In genomic region chr11:33835143-33835878, GRCh38 we compare ENCODE assay signal across 8 cellular contexts. TPM values are rescaled to one million over a fixed set of nuclear protein-coding genes. Genes with fewer than 3 reads are reported as not detected.
DNase-seq lines count a peak whose midpoint lies in the region; ATAC-seq and TF ChIP-seq lines count a peak whose summit lies in the region.

No MANE protein-coding gene starts in this region.

- no peaks in the 10 kb centered on the region for H3K36me3 Mint-ChIP-seq in mesothelial cell of epicardium

- TF ChIP-seq CTCF in mesothelial cell of epicardium (IDR thresholded peaks at IDR 0.05; ENCODE audit: unreplicated experiment) = peak; percentile 40

- peaks cover 4% of the 10 kb centered on the region for H3K4me1 Mint-ChIP-seq in mesothelial cell of epicardium
- H3K4me1 Mint-ChIP-seq in stimulated activated naive CD8-positive, alpha-beta T cell treated with anti-CD3 and anti-CD28 coated beads, Interleukin-15, amount 100 ng/mL, for 72 hours = no peaks in the 10 kb centered on the region

- no peaks in the 10 kb centered on the region for H3K36me3 ChIP-seq in MG63

- H3K27me3 ChIP-seq in MG63 = peaks cover 28% of the 10 kb centered on the region

- ATAC-seq in HG02642 (IDR thresholded peaks at IDR 0.05; ENCODE audit: poor library complexity, unreplicated experiment) = no peak
- no peak for ATAC-seq in stimulated activated naive CD8-positive, alpha-beta T cell treated with anti-CD3 and anti-CD28 coated beads, Interleukin-15, amount 100 ng/mL, for 72 hours

- H3K27me3 Mint-ChIP-seq in mesothelial cell of epicardium (ENCODE audit: low read depth) = peaks cover 36% of the 10 kb centered on the region
- peaks cover 33% of the 10 kb centered on the region for H3K27me3 Mint-ChIP-seq in stimulated activated naive CD8-positive, alpha-beta T cell treated with anti-CD3 and anti-CD28 coated beads, Interleukin-15, amount 100 ng/mL, for 72 hours

- no peaks in the 10 kb centered on the region for H3K9me3 Mint-ChIP-seq in mesothelial cell of epicardium
- H3K9me3 Mint-ChIP-seq in stimulated activated naive CD8-positive, alpha-beta T cell treated with anti-CD3 and anti-CD28 coated beads, Interleukin-15, amount 100 ng/mL, for 72 hours = no peaks in the 10 kb centered on the region

- H3K27ac Mint-ChIP-seq in mesothelial cell of epicardium = no peak overlapping the region
- H3K27ac Mint-ChIP-seq in stimulated activated naive CD8-positive, alpha-beta T cell treated with anti-CD3 and anti-CD28 coated beads, Interleukin-15, amount 100 ng/mL, for 72 hours = no peak overlapping the region

- no peaks in the 10 kb centered on the region for H3K9me3 ChIP-seq in MG63

- no peak overlapping the region for H3K4me3 Mint-ChIP-seq in mesothelial cell of epicardium
- H3K4me3 Mint-ChIP-seq in stimulated activated naive CD8-positive, alpha-beta T cell treated with anti-CD3 and anti-CD28 coated beads, Interleukin-15, amount 100 ng/mL, for 72 hours = no peak overlapping the region

- DNase-seq in DMS153 treated with DMSO at 0.1 percent for 48 hours (lab: John Stamatoyannopoulos, UW; ENCODE audit: unreplicated experiment) (peak; percentile 3), MG63 (peak; percentile 9), amniotic stem cell (lab: John Stamatoyannopoulos, UW) (peak; percentile 30), mesothelial cell of epicardium (ENCODE audit: low spot score in 2 of 2, unreplicated experiment in 2 of 2) (no peak), mesenteric fat pad (ENCODE audit: low spot score) (no peak)
- no peak for DNase-seq in activated T-cell treated with anti-CD3 and anti-CD28 coated beads, Interleukin-2, amount 50 U/mL, for 1 hour
- no peak for DNase-seq in stimulated activated naive CD8-positive, alpha-beta T cell treated with anti-CD3 and anti-CD28 coated beads, Interleukin-15, amount 100 ng/mL, for 72 hours

- H3K4me3 ChIP-seq in MG63 = no peak overlapping the region

RNA-seq across cellular contexts. Expression of gene LMO2, which starts 56.6 kb away (rescaled TPM):
- total RNA-seq in MG63 (2014; rRNA removed; shearing (Covaris generic); ENCODE audit: low replicate concordance) = not detected in 2 replicates
- total RNA-seq in mesothelial cell of epicardium (2.9 to 4.5 TPM (median 3.9 TPM) in 3 replicates), mesenteric fat pad (27.3 TPM)

Comparison
In these comparisons a context has a peak if more than half of its experiments do, and no peak if none do; other contexts are left out.
1. DNase-seq: peak in DMS153 treated with DMSO at 0.1 percent for 48 hours (single experiment), MG63 (single experiment) and amniotic stem cell (single experiment); none in mesothelial cell of epicardium (0 of 2), activated T-cell treated with anti-CD3 and anti-CD28 coated beads, Interleukin-2, amount 50 U/mL, for 1 hour (single experiment), mesenteric fat pad (single experiment) and stimulated activated naive CD8-positive, alpha-beta T cell treated with anti-CD3 and anti-CD28 coated beads, Interleukin-15, amount 100 ng/mL, for 72 hours (0 of 2).